ENCODE assay signal across 10 cellular contexts in the genomic region with DNA sequence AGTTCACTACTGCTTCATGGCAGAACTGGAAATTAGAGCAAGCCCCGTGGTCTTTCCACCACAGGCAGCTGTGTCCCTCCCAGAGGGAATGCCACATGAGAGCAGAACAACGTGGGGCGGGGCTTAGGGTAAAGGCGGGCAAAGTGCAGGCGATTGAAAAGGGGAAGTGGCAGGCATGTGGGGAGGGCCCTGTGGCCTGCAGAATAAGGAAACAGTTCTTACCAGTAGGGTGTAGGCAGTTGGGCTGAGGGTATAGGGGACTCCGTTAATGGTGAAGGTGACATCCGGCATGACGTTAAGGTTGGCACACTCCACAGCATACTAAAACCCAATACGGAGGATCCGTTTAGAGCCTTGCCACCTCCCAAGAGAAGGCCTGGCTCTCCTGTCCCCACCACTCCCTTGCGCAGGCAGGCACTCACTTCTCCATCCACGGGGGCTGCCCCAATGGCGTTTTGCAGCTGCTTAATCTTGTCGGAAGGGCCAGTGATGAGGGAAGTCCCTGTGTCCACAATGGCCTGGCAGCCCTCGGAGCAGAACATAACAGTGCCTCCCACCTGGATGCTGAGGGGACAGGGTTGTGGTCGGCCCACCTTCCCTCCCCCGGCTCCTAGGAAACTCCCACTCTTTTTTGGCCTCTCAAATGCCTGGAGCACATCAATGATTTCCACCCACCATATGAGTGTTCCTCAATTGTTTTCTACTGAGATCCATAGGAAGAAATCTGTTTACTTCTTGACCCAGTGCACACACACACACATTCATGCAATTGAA. TPM values are rescaled to one million over a fixed set of nuclear protein-coding genes. Genes with fewer than 3 reads are reported as not detected.
A peak's percentile ranks its signal among the peaks of the same experiment; 100 is the strongest.
DNase-seq lines count a peak whose midpoint lies in the region; ATAC-seq, FAIRE-seq and TF ChIP-seq lines count a peak whose summit lies in the region.
"Had no signal": no experiment of that assay in that cellular context is flagged by ENCODE, and none has a peak within 500 bp of the region (broad histone marks: within the 10 kb centered on the region; RNA-seq: fewer than 3 reads in every experiment).

No MANE protein-coding gene starts in this region.

- TF ChIP-seq CTCF in GM13977 (IDR thresholded peaks at IDR 0.05; ENCODE audit: extremely low read depth, insufficient read depth, missing control alignments), result no peak
- no peak for TF ChIP-seq CTCF in IMR-90 (conservative IDR thresholded peaks at IDR 0.05; ENCODE audit: low read depth, low read length)
- TF ChIP-seq CTCF in activated CD8-positive, alpha-beta T cell treated with anti-CD3 and anti-CD28 coated beads for 36 hours (IDR thresholded peaks at IDR 0.05), result no peak
- no peak for TF ChIP-seq CTCF in HepG2 (CRISPR knock-in tag; IDR thresholded peaks at IDR 0.05)
- TF ChIP-seq CTCF in uterus (IDR thresholded peaks at IDR 0.05), result no peak

- intact Hi-C loops in IMR-90 (cut with micrococcal nuclease) (no loop called here), HepG2 (cut with micrococcal nuclease; ENCODE audit: unreplicated experiment) (no loop called here), uterus (cut with DNase I; ENCODE audit: low total_unique reads) (no loop called here)
- intact Hi-C loops in activated CD8-positive, alpha-beta T cell treated with anti-CD3 and anti-CD28 coated beads for 36 hours (cut with micrococcal nuclease), result no loop called here

- CTCF ChIA-PET in IMR-90 (lab: Yijun Ruan, JAX) (no interaction called here), HepG2 (lab: Yijun Ruan, JAX; ENCODE audit: low intra/inter-chr PET ratio, low total read pairs) (no interaction called here)
- CTCF ChIA-PET in activated CD8-positive, alpha-beta T cell treated with anti-CD3 and anti-CD28 coated beads for 36 hours (lab: Charles Lee), result interaction anchor here (0.8 to 1.5 kb wide), 3 partner anchors 19 to 94 kb away, joined by 3 to 7 read pairs (median 4); no protein-coding TSS in a partner anchor

- no peak overlapping the region for H2AK5ac ChIP-seq in IMR-90 (ENCODE audit: low read depth, low read length)

- TF ChIP-seq POLR2A in IMR-90 (IDR thresholded peaks at IDR 0.05; ENCODE audit: low read depth, low read length), result no peak
- TF ChIP-seq POLR2A in HepG2 (IDR thresholded peaks at IDR 0.05; ENCODE audit: insufficient read depth in 1 of 2, low read depth in 2 of 2, low read length in 2 of 2), result no peak
- TF ChIP-seq POLR2A in uterus (IDR thresholded peaks at IDR 0.05), result no peak

- H3K23ac ChIP-seq in IMR-90 (ENCODE audit: low read depth, low read length), result no peak overlapping the region

- POLR2A ChIA-PET in IMR-90 (lab: Charles Lee; ENCODE audit: unreplicated experiment) (no interaction called here), HepG2 (lab: Yijun Ruan, JAX) (no interaction called here)
- POLR2A ChIA-PET in activated CD8-positive, alpha-beta T cell treated with anti-CD3 and anti-CD28 coated beads for 36 hours (lab: Charles Lee), result no interaction called here

- ATAC-seq in GM21576 (IDR thresholded peaks at IDR 0.05; ENCODE audit: unreplicated experiment) (peak; percentile 93), IMR-90 (ENCODE audit: low read depth) (no peak), HepG2 (peak; percentile 94)
- ATAC-seq in activated CD8-positive, alpha-beta T cell treated with anti-CD3 and anti-CD28 coated beads for 36 hours, result peak; percentile 85

- H3K27ac ChIP-seq in IMR-90 (ENCODE audit: insufficient read depth, low read length) (no peak overlapping the region), HepG2 (ENCODE audit: extremely low read length, insufficient read depth, low read length) (no peak overlapping the region), uterus (no peak overlapping the region)
- H3K27ac ChIP-seq: dorsolateral prefrontal cortex, KMS-11 had no signal

- H3K4ac ChIP-seq in IMR-90 (ENCODE audit: low read depth, low read length), result no peak overlapping the region

- H3K4me1 ChIP-seq in IMR-90 (ENCODE audit: control insufficient read depth, insufficient read depth, low read length), result no peaks in the 10 kb centered on the region
- H3K4me1 ChIP-seq in HepG2 (ENCODE audit: insufficient read depth, low read length), result peaks cover 11% of the 10 kb centered on the region; the same call in 1 of the 2 replicates
- no peaks in the 10 kb centered on the region for H3K4me1 ChIP-seq in uterus

- H3K4me2 ChIP-seq in IMR-90 (ENCODE audit: low read depth, low read length) (no peak overlapping the region), HepG2 (ENCODE audit: low read depth, low read length) (no peak overlapping the region)
- H3K4me2 ChIP-seq: KMS-11 had no signal

- no peak overlapping the region for H4K5ac ChIP-seq in IMR-90 (ENCODE audit: low read depth, low read length)

- no peak overlapping the region for H3K56ac ChIP-seq in IMR-90 (ENCODE audit: extremely low read depth, insufficient read depth, low read length)

- TF ChIP-seq EP300 in HepG2 (IDR thresholded peaks at IDR 0.05; ENCODE audit: low read depth in 2 of 2, low read length in 2 of 2) (no peak), HepG2 (CRISPR knock-in tag; IDR thresholded peaks at IDR 0.05; ENCODE audit: borderline replicate concordance) (no peak)

- no TSS peak for BruUV-seq in IMR-90 (replicated peaks; lab: Mats Ljungman, UMichigan)
- BruUV-seq in HepG2 (replicated peaks; lab: Mats Ljungman, UMichigan), result no TSS peak

- H2BK20ac ChIP-seq in IMR-90 (ENCODE audit: low read depth, low read length), result no peak overlapping the region

- peak overlapping the region; percentile 34 for H2AFZ ChIP-seq in IMR-90 (replicated peaks; ENCODE audit: low read length, poor library complexity)
- no peak overlapping the region for H2AFZ ChIP-seq in HepG2 (ENCODE audit: low read length)

- H3K79me2 ChIP-seq in HepG2 (ENCODE audit: insufficient read depth, low read length), result no peaks in the 10 kb centered on the region

- no peak overlapping the region for H3K4me3 Mint-ChIP-seq in activated CD8-positive, alpha-beta T cell treated with anti-CD3 and anti-CD28 coated beads for 36 hours

- H3K4me1 Mint-ChIP-seq in activated CD8-positive, alpha-beta T cell treated with anti-CD3 and anti-CD28 coated beads for 36 hours (ENCODE audit: low read depth), result peaks cover 30% of the 10 kb centered on the region

- H3K79me1 ChIP-seq in IMR-90 (ENCODE audit: low read depth in 1 of 2, low read length in 2 of 2), result no peaks in the 10 kb centered on the region

- H3K18ac ChIP-seq in IMR-90 (ENCODE audit: low read depth, low read length), result no peak overlapping the region

- H4K20me1 ChIP-seq in IMR-90 (ENCODE audit: insufficient read depth, low read length), result no peaks in the 10 kb centered on the region
- no peaks in the 10 kb centered on the region for H4K20me1 ChIP-seq in HepG2 (ENCODE audit: insufficient read depth, low read length)

- H2BK120ac ChIP-seq in IMR-90 (ENCODE audit: low read depth, low read length), result no peak overlapping the region

- no peak overlapping the region for H3K14ac ChIP-seq in IMR-90 (replicated peaks; ENCODE audit: low read depth, low read length)

- H3K9me3 ChIP-seq in IMR-90 (ENCODE audit: control insufficient read depth, insufficient read depth, low read length) (no peaks in the 10 kb centered on the region; the same call in 1 of the 2 replicates), HepG2 (ENCODE audit: low read length) (no peaks in the 10 kb centered on the region), uterus (no peaks in the 10 kb centered on the region)

- DNase-seq in GM13977 (ENCODE audit: low spot score) (peak; percentile 65), IMR-90 (no peak), HepG2 (ENCODE audit: low spot score) (peak; percentile 29), uterus (no peak), NCI-H2227 (lab: John Stamatoyannopoulos, UW; ENCODE audit: unreplicated experiment) (no peak), cerebellum (ENCODE audit: low spot score) (no peak)
- DNase-seq in activated CD8-positive, alpha-beta T cell treated with anti-CD3 and anti-CD28 coated beads for 36 hours, result peak; percentile 64

- no peak overlapping the region for H4K8ac ChIP-seq in IMR-90 (ENCODE audit: low read depth in 2 of 2, low read length in 2 of 2)

- no peak for TF ChIP-seq RAD21 in IMR-90 (IDR thresholded peaks at IDR 0.05; ENCODE audit: low read length)
- TF ChIP-seq RAD21 in HepG2 (CRISPR knock-in tag; IDR thresholded peaks at IDR 0.05), result no peak

- H3K36me3 ChIP-seq in IMR-90 (ENCODE audit: control insufficient read depth, insufficient read depth, low read length) (no peaks in the 10 kb centered on the region), HepG2 (replicated peaks in 1 of 2; ENCODE audit: control insufficient read depth in 1 of 2, insufficient read depth in 2 of 2, low read length in 2 of 2) (no peaks in the 10 kb centered on the region), uterus (no peaks in the 10 kb centered on the region)

- no CpG with 5 or more reads among the region's 17 CpGs for WGBS in IMR-90 (ENCODE audit: extremely low coverage in 2 of 2, insufficient read length in 1 of 2), 2 experiments
- WGBS in HepG2 (ENCODE audit: low lambda C conversion rate), result 44% methylated on average over 15 of the region's 17 CpGs

- no peak overlapping the region for H2AK9ac ChIP-seq in IMR-90 (replicated peaks; ENCODE audit: low read depth, low read length, poor library complexity)

- H3K9ac ChIP-seq in IMR-90 (ENCODE audit: low read depth, low read length) (no peak overlapping the region), HepG2 (ENCODE audit: insufficient read depth, low read depth, low read length) (no peak overlapping the region)
- H3K9ac ChIP-seq: KMS-11 had no signal

- in situ Hi-C loops in GM13977 (cut with MboI; ENCODE audit: low pct_unique_long_range_greater_than_20kb, low sequenced_read_pairs, unreplicated experiment), result no loop called here
- in situ Hi-C loops in IMR-90 (cut with MboI; ENCODE audit: low sequenced_read_pairs), result no loop called here
- in situ Hi-C loops in HepG2 (cut with HindIII; ENCODE audit: extremely low pct_ligation_motif_present, low pct_unique_long_range_greater_than_20kb), result no loop called here

- H3K9me1 ChIP-seq in IMR-90 (ENCODE audit: insufficient read depth, low read length), result no peaks in the 10 kb centered on the region

- no peaks in the 10 kb centered on the region for H3K9me3 Mint-ChIP-seq in activated CD8-positive, alpha-beta T cell treated with anti-CD3 and anti-CD28 coated beads for 36 hours

- dilution Hi-C loops in IMR-90 (cut with HindIII; ENCODE audit: low sequenced_read_pairs, unreplicated experiment), result no loop called here

- H3K27me3 ChIP-seq in IMR-90 (ENCODE audit: control insufficient read depth, insufficient read depth, low read length) (peaks cover 39% of the 10 kb centered on the region), HepG2 (ENCODE audit: control insufficient read depth in 1 of 2, insufficient read depth in 2 of 2, low read length in 2 of 2) (no peaks in the 10 kb centered on the region), uterus (no peaks in the 10 kb centered on the region)
- H3K27me3 ChIP-seq: dorsolateral prefrontal cortex had no signal

- no peak overlapping the region for H4K91ac ChIP-seq in IMR-90 (ENCODE audit: insufficient read depth, low read depth, low read length)

- H3K4me3 ChIP-seq in IMR-90 (ENCODE audit: insufficient read depth, low read depth, low read length) (no peak overlapping the region), HepG2 (replicated peaks in 1 of 3; ENCODE audit: insufficient read depth in 1 of 3, low read depth in 2 of 3, low read length in 3 of 3) (no peak overlapping the region), uterus (no peak overlapping the region)
- H3K4me3 ChIP-seq: dorsolateral prefrontal cortex had no signal

- no peaks in the 10 kb centered on the region for H3K27me3 Mint-ChIP-seq in activated CD8-positive, alpha-beta T cell treated with anti-CD3 and anti-CD28 coated beads for 36 hours

- H2BK15ac ChIP-seq in IMR-90 (ENCODE audit: low read depth, low read length), result no peak overlapping the region

- FAIRE-seq in HepG2 (lab: Jason Lieb, UNC), result no peak

- H3K36me3 Mint-ChIP-seq in activated CD8-positive, alpha-beta T cell treated with anti-CD3 and anti-CD28 coated beads for 36 hours (ENCODE audit: low read depth), result no peaks in the 10 kb centered on the region

- H2BK5ac ChIP-seq in IMR-90 (ENCODE audit: low read depth, low read length, poor library complexity, severe bottlenecking), result no peak overlapping the region

- no peak overlapping the region for H3K27ac Mint-ChIP-seq in activated CD8-positive, alpha-beta T cell treated with anti-CD3 and anti-CD28 coated beads for 36 hours

RNA-seq across cellular contexts. Expression of gene RAB7B, which starts 9.1 kb away (rescaled TPM):
- 9.1 and 10.6 TPM in 2 replicates for total RNA-seq in IMR-90 (2012; rRNA removed)
- 14.6 and 14.7 TPM in 2 replicates for polyA plus RNA-seq in IMR-90 (2012; rRNA removed)
- polyA plus RNA-seq in IMR-90 (2012; cell fraction: cytosol; rRNA removed), result 9.8 and 10.5 TPM in 2 replicates
- 12.4 and 13.2 TPM in 2 replicates for polyA plus RNA-seq in IMR-90 (2012; cell fraction: nucleus; rRNA removed; ENCODE audit: low replicate concordance)
- total RNA-seq in activated CD8-positive, alpha-beta T cell treated with anti-CD3 and anti-CD28 coated beads for 36 hours, result not detected
- total RNA-seq in HepG2 (2016; rRNA removed; fragmentation: Illumina TruSeq; extraction: Trizol), result 0.34 and 0.46 TPM in 2 replicates
- not detected in 2 replicates for total RNA-seq in HepG2 (2016; cell fraction: cytosol; rRNA removed; fragmentation: Illumina TruSeq; extraction: Trizol; ENCODE audit: low read depth)
- 0.32 and 0.49 TPM in 2 replicates for total RNA-seq in HepG2 (2016; cell fraction: insoluble cytoplasmic fraction; rRNA removed; fragmentation: Illumina TruSeq; extraction: Trizol)
- total RNA-seq in HepG2 (2016; cell fraction: membrane; rRNA removed; fragmentation: Illumina TruSeq; extraction: Trizol), result 0.22 TPM in 1 of 2 replicates, not detected in the other
- 0.19 and 0.28 TPM in 2 replicates for total RNA-seq in HepG2 (2016; cell fraction: nucleus; rRNA removed; fragmentation: Illumina TruSeq; extraction: Trizol)
- polyA plus RNA-seq in HepG2 (2011; rRNA removed), result 0.05 and 0.39 TPM in 2 replicates
- 0.09 and 0.19 TPM in 2 replicates for polyA plus RNA-seq in HepG2 (2011; cell fraction: cytosol; rRNA removed)
- polyA plus RNA-seq in HepG2 (2011; cell fraction: nucleus; rRNA removed), result 0.31 and 0.34 TPM in 2 replicates
- polyA plus RNA-seq in HepG2 (2012), result not detected in 2 replicates
- 0.06 and 0.08 TPM in 2 replicates for polyA plus RNA-seq in HepG2 (2016; cell fraction: cytosol; fragmentation: Illumina TruSeq; extraction: Trizol; ENCODE audit: low read depth)
- polyA plus RNA-seq in HepG2 (2016; cell fraction: insoluble cytoplasmic fraction; fragmentation: Illumina TruSeq; extraction: Trizol; ENCODE audit: low read depth), result 0.50 and 0.66 TPM in 2 replicates
- 0.10 TPM in 1 of 2 replicates, not detected in the other for polyA plus RNA-seq in HepG2 (2016; cell fraction: membrane; fragmentation: Illumina TruSeq; extraction: Trizol; ENCODE audit: low read depth)
- 0.24 TPM in 1 of 2 replicates, not detected in the other for polyA plus RNA-seq in HepG2 (2016; cell fraction: nucleus; fragmentation: Illumina TruSeq; extraction: Trizol; ENCODE audit: insufficient read depth, low read depth)
- 0.12 TPM in 1 of 2 replicates, not detected in the other for polyA minus RNA-seq in HepG2 (2011; rRNA and poly(A)+ RNA removed; ENCODE audit: low replicate concordance)
- not detected in 2 replicates for polyA minus RNA-seq in HepG2 (2011; cell fraction: cytosol; rRNA and poly(A)+ RNA removed)
- polyA minus RNA-seq in HepG2 (2011; cell fraction: nucleus; rRNA and poly(A)+ RNA removed), result not detected in 2 replicates
- 10 to 100 TPM in 2 of 4 donors, 1 to 10 TPM in 1, under 1 TPM in 1; 0.26 to 22.5 (median 8.0) TPM for total RNA-seq in uterus
- 0.54 TPM for total RNA-seq in cerebellum

RNA-seq across cellular contexts. Expression of gene CTSE, which starts 11.4 kb away (rescaled TPM):
- total RNA-seq in IMR-90 (2012; rRNA removed), result not detected in 2 replicates
- not detected in 2 replicates for polyA plus RNA-seq in IMR-90 (2012; rRNA removed)
- not detected in 2 replicates for polyA plus RNA-seq in IMR-90 (2012; cell fraction: cytosol; rRNA removed)
- polyA plus RNA-seq in IMR-90 (2012; cell fraction: nucleus; rRNA removed; ENCODE audit: low replicate concordance), result not detected in 2 replicates
- total RNA-seq in activated CD8-positive, alpha-beta T cell treated with anti-CD3 and anti-CD28 coated beads for 36 hours, result not detected
- 0.69 and 0.95 TPM in 2 replicates for total RNA-seq in HepG2 (2016; rRNA removed; fragmentation: Illumina TruSeq; extraction: Trizol)
- total RNA-seq in HepG2 (2016; cell fraction: cytosol; rRNA removed; fragmentation: Illumina TruSeq; extraction: Trizol; ENCODE audit: low read depth), result 0.18 and 0.20 TPM in 2 replicates
- total RNA-seq in HepG2 (2016; cell fraction: insoluble cytoplasmic fraction; rRNA removed; fragmentation: Illumina TruSeq; extraction: Trizol), result 0.62 and 0.76 TPM in 2 replicates
- 0.19 and 0.48 TPM in 2 replicates for total RNA-seq in HepG2 (2016; cell fraction: membrane; rRNA removed; fragmentation: Illumina TruSeq; extraction: Trizol)
- total RNA-seq in HepG2 (2016; cell fraction: nucleus; rRNA removed; fragmentation: Illumina TruSeq; extraction: Trizol), result 1.3 and 1.4 TPM in 2 replicates
- polyA plus RNA-seq in HepG2 (2011; rRNA removed), result 0.37 and 0.50 TPM in 2 replicates
- polyA plus RNA-seq in HepG2 (2011; cell fraction: cytosol; rRNA removed), result 0.50 and 0.58 TPM in 2 replicates
- polyA plus RNA-seq in HepG2 (2011; cell fraction: nucleus; rRNA removed), result 0.06 and 0.26 TPM in 2 replicates
- 0.19 and 0.23 TPM in 2 replicates for polyA plus RNA-seq in HepG2 (2012)
- polyA plus RNA-seq in HepG2 (2016; cell fraction: cytosol; fragmentation: Illumina TruSeq; extraction: Trizol; ENCODE audit: low read depth), result 0.18 and 0.36 TPM in 2 replicates
- 0.30 and 0.46 TPM in 2 replicates for polyA plus RNA-seq in HepG2 (2016; cell fraction: insoluble cytoplasmic fraction; fragmentation: Illumina TruSeq; extraction: Trizol; ENCODE audit: low read depth)
- 0.26 and 0.27 TPM in 2 replicates for polyA plus RNA-seq in HepG2 (2016; cell fraction: membrane; fragmentation: Illumina TruSeq; extraction: Trizol; ENCODE audit: low read depth)
- 1.6 and 2.5 TPM in 2 replicates for polyA plus RNA-seq in HepG2 (2016; cell fraction: nucleus; fragmentation: Illumina TruSeq; extraction: Trizol; ENCODE audit: insufficient read depth, low read depth)
- 0.07 and 0.26 TPM in 2 replicates for polyA minus RNA-seq in HepG2 (2011; rRNA and poly(A)+ RNA removed; ENCODE audit: low replicate concordance)
- not detected in 2 replicates for polyA minus RNA-seq in HepG2 (2011; cell fraction: cytosol; rRNA and poly(A)+ RNA removed)
- 0.25 TPM in 1 of 2 replicates, not detected in the other for polyA minus RNA-seq in HepG2 (2011; cell fraction: nucleus; rRNA and poly(A)+ RNA removed)
- under 1 TPM in 1 of 4 donors, not detected in 3; 0.21 TPM for total RNA-seq in uterus
- total RNA-seq in cerebellum, result not detected
- total RNA-seq: dorsolateral prefrontal cortex had no signal

RNA-seq across cellular contexts. Expression of gene RHEX, which starts 40.7 kb away (rescaled TPM):
- total RNA-seq in IMR-90 (2012; rRNA removed) (not detected in 2 replicates), HepG2 (2016; rRNA removed; fragmentation: Illumina TruSeq; extraction: Trizol) (1.6 and 2.7 TPM in 2 replicates), uterus (1 to 10 TPM in 3 of 4 donors, not detected in 1; 3.6 to 6.4 (median 5.6) TPM), cerebellum (not detected)
- polyA plus RNA-seq in IMR-90 (2012; rRNA removed) (not detected in 2 replicates), HepG2 (2011; rRNA removed) (1.3 and 1.4 TPM in 2 replicates)
- not detected in 2 replicates for polyA plus RNA-seq in IMR-90 (2012; cell fraction: cytosol; rRNA removed)
- not detected in 2 replicates for polyA plus RNA-seq in IMR-90 (2012; cell fraction: nucleus; rRNA removed; ENCODE audit: low replicate concordance)
- total RNA-seq in activated CD8-positive, alpha-beta T cell treated with anti-CD3 and anti-CD28 coated beads for 36 hours, result not detected
- total RNA-seq in HepG2 (2016; cell fraction: cytosol; rRNA removed; fragmentation: Illumina TruSeq; extraction: Trizol; ENCODE audit: low read depth), result 0.51 and 0.71 TPM in 2 replicates
- 1.9 and 3.2 TPM in 2 replicates for total RNA-seq in HepG2 (2016; cell fraction: insoluble cytoplasmic fraction; rRNA removed; fragmentation: Illumina TruSeq; extraction: Trizol)
- total RNA-seq in HepG2 (2016; cell fraction: membrane; rRNA removed; fragmentation: Illumina TruSeq; extraction: Trizol), result 1.2 and 1.3 TPM in 2 replicates
- 9.2 and 9.4 TPM in 2 replicates for total RNA-seq in HepG2 (2016; cell fraction: nucleus; rRNA removed; fragmentation: Illumina TruSeq; extraction: Trizol)
- 0.76 and 0.82 TPM in 2 replicates for polyA plus RNA-seq in HepG2 (2011; cell fraction: cytosol; rRNA removed)
- 3.7 and 4.5 TPM in 2 replicates for polyA plus RNA-seq in HepG2 (2011; cell fraction: nucleus; rRNA removed)
- 1.2 and 2.7 TPM in 2 replicates for polyA plus RNA-seq in HepG2 (2012)
- polyA plus RNA-seq in HepG2 (2016; cell fraction: cytosol; fragmentation: Illumina TruSeq; extraction: Trizol; ENCODE audit: low read depth), result 0.32 and 0.57 TPM in 2 replicates
- polyA plus RNA-seq in HepG2 (2016; cell fraction: insoluble cytoplasmic fraction; fragmentation: Illumina TruSeq; extraction: Trizol; ENCODE audit: low read depth), result 1.2 and 1.8 TPM in 2 replicates
- 0.90 and 1.1 TPM in 2 replicates for polyA plus RNA-seq in HepG2 (2016; cell fraction: membrane; fragmentation: Illumina TruSeq; extraction: Trizol; ENCODE audit: low read depth)
- 7.6 and 8.5 TPM in 2 replicates for polyA plus RNA-seq in HepG2 (2016; cell fraction: nucleus; fragmentation: Illumina TruSeq; extraction: Trizol; ENCODE audit: insufficient read depth, low read depth)
- 2.5 TPM in 1 of 2 replicates, not detected in the other for polyA minus RNA-seq in HepG2 (2011; rRNA and poly(A)+ RNA removed; ENCODE audit: low replicate concordance)
- 1.4 TPM in 1 of 2 replicates, not detected in the other for polyA minus RNA-seq in HepG2 (2011; cell fraction: cytosol; rRNA and poly(A)+ RNA removed)
- 7.7 and 10.4 TPM in 2 replicates for polyA minus RNA-seq in HepG2 (2011; cell fraction: nucleus; rRNA and poly(A)+ RNA removed)

Comparison
In these comparisons a context has a peak if more than half of its experiments do, and no peak if none do; other contexts are left out.
1. DNase-seq: peak in GM13977 (single experiment), activated CD8-positive, alpha-beta T cell treated with anti-CD3 and anti-CD28 coated beads for 36 hours (single experiment) and HepG2 (single experiment); none in IMR-90 (single experiment), uterus (0 of 2), NCI-H2227 (single experiment) and cerebellum (single experiment).